ENCODE assay signal across 1 cellular context in the genomic region with DNA sequence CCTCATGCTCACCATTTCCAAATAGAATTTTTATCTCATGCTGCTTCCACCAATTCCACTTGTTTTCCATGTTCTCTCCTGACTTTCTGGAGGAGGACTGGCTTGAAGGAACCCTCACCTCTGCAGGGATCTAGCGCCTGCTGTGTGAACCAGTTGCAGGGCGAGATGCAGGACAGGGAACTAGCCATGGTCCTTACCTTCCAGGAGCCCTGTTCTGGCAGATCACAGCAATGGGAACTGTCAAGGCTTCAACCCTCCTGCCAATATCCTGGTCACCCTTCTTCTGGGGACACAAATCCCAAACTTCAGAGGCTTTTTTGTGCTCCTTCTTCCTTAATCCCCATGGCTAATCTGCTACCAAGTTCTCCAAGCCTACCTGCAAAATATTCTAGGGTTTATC.
TF ChIP-seq lines count a peak whose summit lies in the region.

No MANE protein-coding gene starts in this region.

TF ChIP-seq in H1, 55 proteins besides CTCF, POLR2A, EP300 and RAD21:
- 0 out of 4 replicates have a peak, but pooled peaks of 1 of the 2 experiments have one; percentile 38 for TF ChIP-seq SIN3A (conservative IDR thresholded peaks at IDR 0.05 in 1 of 2, IDR thresholded peaks at IDR 0.05 in 1 of 2; ENCODE audit: low read depth in 1 of 2, low read length in 2 of 2)
- no peak for TF ChIP-seq EZH2 (IDR thresholded peaks at IDR 0.05; ENCODE audit: low read depth, low read length, severe bottlenecking)
- no peak for TF ChIP-seq BCL11A (IDR thresholded peaks at IDR 0.05; ENCODE audit: low read depth in 2 of 2, low read length in 2 of 2)
- no peak for TF ChIP-seq CBX8 (IDR thresholded peaks at IDR 0.05; ENCODE audit: borderline replicate concordance, low read depth, low read length)
- no peak for TF ChIP-seq EGR1 (IDR thresholded peaks at IDR 0.05; ENCODE audit: borderline replicate concordance, low read depth, low read length)
